ENCODE assay signal across 29 cellular contexts in the genomic region with DNA sequence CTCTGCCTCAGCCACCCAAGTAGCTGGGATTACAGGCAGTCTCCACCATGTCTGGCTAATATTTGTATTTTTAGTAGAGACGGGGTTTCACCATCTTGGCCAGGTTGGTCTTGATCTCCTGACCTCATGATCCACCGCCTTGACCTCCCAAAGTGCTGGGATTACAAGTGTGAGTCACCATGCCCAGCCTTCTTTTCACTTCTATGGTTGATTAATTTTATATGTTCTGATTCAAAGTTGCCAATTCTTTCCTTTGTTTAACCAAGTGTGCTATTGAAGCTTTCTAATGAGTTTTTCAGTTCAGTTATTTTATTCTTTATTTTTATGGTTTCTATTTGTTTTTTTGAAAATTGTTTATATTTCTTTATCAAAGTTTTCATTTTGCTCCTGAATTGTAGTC.
"Had no signal": no experiment of that assay in that cellular context is flagged by ENCODE, and none has a peak within 500 bp of the region (broad histone marks: within the 10 kb centered on the region; RNA-seq: fewer than 3 reads in every experiment).

No MANE protein-coding gene starts in this region.

- DNase-seq: stimulated activated CD4-positive, alpha-beta T cell treated with anti-CD3 and anti-CD28 coated beads, Interleukin-2, amount 100 ng/mL, for 48 hours; stimulated activated CD4-positive, alpha-beta T cell treated with anti-CD3 and anti-CD28 coated beads, Interleukin-4, amount 100 ng/mL, for 1 hour; stimulated activated CD4-positive, alpha-beta T cell treated with anti-CD3 and anti-CD28 coated beads, Interleukin-4, amount 100 ng/mL, for 24 hours; stimulated activated CD4-positive, alpha-beta T cell treated with anti-CD3 and anti-CD28 coated beads, Interleukin-4, amount 100 ng/mL, for 4 hours; stimulated activated CD8-positive, alpha-beta memory T cell treated with anti-CD3 and anti-CD28 coated beads, Interleukin-4, amount 100 ng/mL, for 48 hours; stimulated activated naive B cell treated with anti-CD40 and anti-IgM and Interleukin-4, amounts not matched to agents 10 μg/mL and 1 μg/mL and 100 μg/mL, for 72 hours; stimulated activated naive CD4-positive, alpha-beta T cell; stimulated activated naive CD4-positive, alpha-beta T cell treated with Interleukin-2 at 50 U/mL for 16 hours; stimulated activated naive CD8-positive, alpha-beta T cell treated with anti-CD3 and anti-CD28 coated beads, Interleukin-15, amount 100 ng/mL, for 72 hours; stimulated activated naive CD8-positive, alpha-beta T cell treated with anti-CD3 and anti-CD28 coated beads, Interleukin-15, Interleukin-2, amounts not matched to agents 100 U/mL and 50 U/mL, for 24 hours; stomach; substantia nigra; testis; thyroid gland; tibial artery; transverse colon; trophoblast cell; upper lobe of left lung; upper lobe of right lung; uterus had no signal

- H3K27ac Mint-ChIP-seq: stimulated activated effector memory CD8-positive, alpha-beta T cell treated with anti-CD3 and anti-CD28 coated beads, Interleukin-12 subunit alpha, Interleukin-12 subunit beta, amount 100 ng/mL, for 72 hours; stimulated activated memory B cell treated with anti-CD40 and anti-IgM and Interleukin-4, amounts not matched to agents 10 μg/mL and 1 μg/mL and 100 μg/mL, for 72 hours; stimulated activated naive B cell treated with anti-CD40 and anti-IgM and Interleukin-4, amounts not matched to agents 10 μg/mL and 1 μg/mL and 100 μg/mL, for 72 hours; stimulated activated naive CD8-positive, alpha-beta T cell treated with anti-CD3 and anti-CD28 coated beads, Interleukin-15, amount 100 ng/mL, for 72 hours; stimulated activated naive CD8-positive, alpha-beta T cell treated with anti-CD3 and anti-CD28 coated beads, Interleukin-15, Interleukin-2, amounts not matched to agents 100 ng/mL and 50 ng/mL, for 24 hours; type B pancreatic cell had no signal

- H3K36me3 ChIP-seq: stomach, suprapubic skin, thoracic aorta, thyroid gland, tibial artery, tibial nerve, transverse colon, upper lobe of left lung, upper lobe of right lung, uterus, vagina had no signal

- H3K27me3 Mint-ChIP-seq: stimulated activated memory B cell treated with anti-CD40 and anti-IgM and Interleukin-4, amounts not matched to agents 10 μg/mL and 1 μg/mL and 100 μg/mL, for 72 hours; stimulated activated naive B cell treated with anti-CD40 and anti-IgM and Interleukin-4, amounts not matched to agents 10 μg/mL and 1 μg/mL and 100 μg/mL, for 72 hours; stimulated activated naive CD8-positive, alpha-beta T cell treated with anti-CD3 and anti-CD28 coated beads, Interleukin-15, amount 100 ng/mL, for 72 hours; stimulated activated naive CD8-positive, alpha-beta T cell treated with anti-CD3 and anti-CD28 coated beads, Interleukin-15, Interleukin-2, amounts not matched to agents 100 ng/mL and 50 ng/mL, for 24 hours; type B pancreatic cell had no signal

- FAIRE-seq: urothelium cell line had no signal

- H3K4me1 ChIP-seq: stomach, suprapubic skin, testis, thyroid gland, tibial artery, tibial nerve, transverse colon, upper lobe of left lung, upper lobe of right lung, uterus, vagina had no signal

- H3K27me3 ChIP-seq: stomach, suprapubic skin, testis, thyroid gland, tibial artery, tibial nerve, transverse colon, upper lobe of left lung, upper lobe of right lung, uterus, vagina had no signal

- ATAC-seq: stimulated activated effector memory CD8-positive, alpha-beta T cell treated with anti-CD3 and anti-CD28 coated beads, Interleukin-12 subunit alpha, Interleukin-12 subunit beta, amount 100 ng/mL, for 72 hours; stimulated activated memory B cell treated with anti-CD40 and anti-IgM and Interleukin-4, amounts not matched to agents 10 μg/mL and 1 μg/mL and 100 μg/mL, for 72 hours; stimulated activated naive B cell treated with anti-CD40 and anti-IgM and Interleukin-4, amounts not matched to agents 10 μg/mL and 1 μg/mL and 100 μg/mL, for 72 hours; stimulated activated naive CD8-positive, alpha-beta T cell treated with anti-CD3 and anti-CD28 coated beads, Interleukin-15, amount 100 ng/mL, for 72 hours; stimulated activated naive CD8-positive, alpha-beta T cell treated with anti-CD3 and anti-CD28 coated beads, Interleukin-15, Interleukin-2, amounts not matched to agents 100 U/mL and 50 U/mL, for 24 hours; upper lobe of right lung had no signal

- H3K36me3 Mint-ChIP-seq: stimulated activated effector memory CD8-positive, alpha-beta T cell treated with anti-CD3 and anti-CD28 coated beads, Interleukin-12 subunit alpha, Interleukin-12 subunit beta, amount 100 ng/mL, for 72 hours; stimulated activated memory B cell treated with anti-CD40 and anti-IgM and Interleukin-4, amounts not matched to agents 10 μg/mL and 1 μg/mL and 100 μg/mL, for 72 hours; stimulated activated naive B cell treated with anti-CD40 and anti-IgM and Interleukin-4, amounts not matched to agents 10 μg/mL and 1 μg/mL and 100 μg/mL, for 72 hours; type B pancreatic cell had no signal

- H3K4me3 Mint-ChIP-seq: stimulated activated effector memory CD8-positive, alpha-beta T cell treated with anti-CD3 and anti-CD28 coated beads, Interleukin-12 subunit alpha, Interleukin-12 subunit beta, amount 100 ng/mL, for 72 hours; stimulated activated memory B cell treated with anti-CD40 and anti-IgM and Interleukin-4, amounts not matched to agents 10 μg/mL and 1 μg/mL and 100 μg/mL, for 72 hours; stimulated activated naive B cell treated with anti-CD40 and anti-IgM and Interleukin-4, amounts not matched to agents 10 μg/mL and 1 μg/mL and 100 μg/mL, for 72 hours; stimulated activated naive CD8-positive, alpha-beta T cell treated with anti-CD3 and anti-CD28 coated beads, Interleukin-15, amount 100 ng/mL, for 72 hours; stimulated activated naive CD8-positive, alpha-beta T cell treated with anti-CD3 and anti-CD28 coated beads, Interleukin-15, Interleukin-2, amounts not matched to agents 100 ng/mL and 50 ng/mL, for 24 hours; type B pancreatic cell had no signal

- H3K4me1 Mint-ChIP-seq: stimulated activated effector memory CD8-positive, alpha-beta T cell treated with anti-CD3 and anti-CD28 coated beads, Interleukin-12 subunit alpha, Interleukin-12 subunit beta, amount 100 ng/mL, for 72 hours; stimulated activated memory B cell treated with anti-CD40 and anti-IgM and Interleukin-4, amounts not matched to agents 10 μg/mL and 1 μg/mL and 100 μg/mL, for 72 hours; stimulated activated naive B cell treated with anti-CD40 and anti-IgM and Interleukin-4, amounts not matched to agents 10 μg/mL and 1 μg/mL and 100 μg/mL, for 72 hours; stimulated activated naive CD8-positive, alpha-beta T cell treated with anti-CD3 and anti-CD28 coated beads, Interleukin-15, amount 100 ng/mL, for 72 hours had no signal

- H3K9me3 ChIP-seq: testis, thyroid gland, transverse colon, uterus, vagina had no signal

- H3K27ac ChIP-seq: stomach, suprapubic skin, testis, thoracic aorta, thyroid gland, tibial artery, tibial nerve, transverse colon, upper lobe of left lung, upper lobe of right lung, uterus, vagina had no signal

- H3K4me3 ChIP-seq: stomach, suprapubic skin, testis, thoracic aorta, thyroid gland, tibial artery, tibial nerve, transverse colon, upper lobe of left lung, upper lobe of right lung, uterus, vagina had no signal
